Comparison of ENCODE assay signal across 17 cellular contexts in genomic region chr12:59820594-59821011, GRCh38.
A peak's percentile ranks its signal among the peaks of the same experiment; 100 is the strongest.
DNase-seq lines count a peak whose midpoint lies in the region; TF ChIP-seq lines count a peak whose summit lies in the region.
"Had no signal": no experiment of that assay in that cellular context is flagged by ENCODE, and none has a peak within 500 bp of the region (broad histone marks: within the 10 kb centered on the region; RNA-seq: fewer than 3 reads in every experiment).

No MANE protein-coding gene starts in this region.

- H3K4me3 ChIP-seq in AG09309 (ENCODE audit: control insufficient read depth, low read depth, low read length) = no peak overlapping the region
- no peak overlapping the region for H3K4me3 ChIP-seq in MG63
- H3K4me3 ChIP-seq in fibroblast of the aortic adventitia (ENCODE audit: low read depth, low read length) = no peak overlapping the region
- H3K4me3 ChIP-seq in suprapubic skin = no peak overlapping the region
- H3K4me3 ChIP-seq: SK-N-MC had no signal

- TF ChIP-seq EP300 in suprapubic skin (IDR thresholded peaks at IDR 0.05) = no peak

- no peak overlapping the region for H3K27ac ChIP-seq in suprapubic skin
- H3K27ac ChIP-seq: SK-N-MC had no signal

- H3K9me3 ChIP-seq in MG63 (no peaks in the 10 kb centered on the region), suprapubic skin (no peaks in the 10 kb centered on the region)

- H3K36me3 ChIP-seq in MG63 (no peaks in the 10 kb centered on the region), suprapubic skin (no peaks in the 10 kb centered on the region)

- no peaks in the 10 kb centered on the region for H3K4me1 ChIP-seq in suprapubic skin

- H3K27me3 ChIP-seq in MG63 = no peaks in the 10 kb centered on the region
- no peaks in the 10 kb centered on the region for H3K27me3 ChIP-seq in suprapubic skin

- TF ChIP-seq CTCF in AG09309 (IDR thresholded peaks at IDR 0.05; ENCODE audit: control insufficient read depth, insufficient read depth, low read depth, low read length, missing control alignments) = no peak
- no peak for TF ChIP-seq CTCF in fibroblast of the aortic adventitia (IDR thresholded peaks at IDR 0.05; ENCODE audit: insufficient read depth, low read length)
- TF ChIP-seq CTCF in suprapubic skin (IDR thresholded peaks at IDR 0.05) = no peak

- no peak for TF ChIP-seq POLR2A in suprapubic skin (IDR thresholded peaks at IDR 0.05)

- peak; percentile 94 for DNase-seq in AG09309 (ENCODE audit: low read depth)
- peak; percentile 56 for DNase-seq in GM03348 (ENCODE audit: low spot score)
- peak; percentile 56 for DNase-seq in MG63
- DNase-seq in fibroblast of the aortic adventitia (ENCODE audit: low read depth) = peak; percentile 47
- DNase-seq in SHP77 treated with DMSO at 0.1 percent for 48 hours (lab: John Stamatoyannopoulos, UW) = no peak
- DNase-seq in suprapubic skin (ENCODE audit: low spot score in 2 of 2) = no peak
- no peak for DNase-seq in RKO (ENCODE audit: low spot score)
- DNase-seq in T1000 (lab: John Stamatoyannopoulos, UW) = no peak
- DNase-seq: AML-193; Calu3; CD4-positive, CD25-positive, alpha-beta regulatory T cell; DMS79; NCI-H1092; NCI-H2107; NCI-H446; PC-3 had no signal

- WGBS in suprapubic skin = 69% methylated on average over 2 of the region's 2 CpGs

Comparison
In these comparisons a context has a peak if more than half of its experiments do, and no peak if none do; other contexts are left out.
1. DNase-seq: peak in AG09309 (single experiment), GM03348 (single experiment), MG63 (single experiment) and fibroblast of the aortic adventitia (single experiment); none in SHP77 treated with DMSO at 0.1 percent for 48 hours (single experiment), suprapubic skin (0 of 2), RKO (single experiment) and T1000 (single experiment).